1 cellular context compared by ENCODE assay signal in genomic region chr4:75834095-75834771, GRCh38.
TF ChIP-seq lines count a peak whose summit lies in the region.

No MANE protein-coding gene starts in this region.

TF ChIP-seq in K562, 482 proteins besides CTCF, POLR2A, EP300 and RAD21 (continued from another document):
- TF ChIP-seq, protein P1, sequence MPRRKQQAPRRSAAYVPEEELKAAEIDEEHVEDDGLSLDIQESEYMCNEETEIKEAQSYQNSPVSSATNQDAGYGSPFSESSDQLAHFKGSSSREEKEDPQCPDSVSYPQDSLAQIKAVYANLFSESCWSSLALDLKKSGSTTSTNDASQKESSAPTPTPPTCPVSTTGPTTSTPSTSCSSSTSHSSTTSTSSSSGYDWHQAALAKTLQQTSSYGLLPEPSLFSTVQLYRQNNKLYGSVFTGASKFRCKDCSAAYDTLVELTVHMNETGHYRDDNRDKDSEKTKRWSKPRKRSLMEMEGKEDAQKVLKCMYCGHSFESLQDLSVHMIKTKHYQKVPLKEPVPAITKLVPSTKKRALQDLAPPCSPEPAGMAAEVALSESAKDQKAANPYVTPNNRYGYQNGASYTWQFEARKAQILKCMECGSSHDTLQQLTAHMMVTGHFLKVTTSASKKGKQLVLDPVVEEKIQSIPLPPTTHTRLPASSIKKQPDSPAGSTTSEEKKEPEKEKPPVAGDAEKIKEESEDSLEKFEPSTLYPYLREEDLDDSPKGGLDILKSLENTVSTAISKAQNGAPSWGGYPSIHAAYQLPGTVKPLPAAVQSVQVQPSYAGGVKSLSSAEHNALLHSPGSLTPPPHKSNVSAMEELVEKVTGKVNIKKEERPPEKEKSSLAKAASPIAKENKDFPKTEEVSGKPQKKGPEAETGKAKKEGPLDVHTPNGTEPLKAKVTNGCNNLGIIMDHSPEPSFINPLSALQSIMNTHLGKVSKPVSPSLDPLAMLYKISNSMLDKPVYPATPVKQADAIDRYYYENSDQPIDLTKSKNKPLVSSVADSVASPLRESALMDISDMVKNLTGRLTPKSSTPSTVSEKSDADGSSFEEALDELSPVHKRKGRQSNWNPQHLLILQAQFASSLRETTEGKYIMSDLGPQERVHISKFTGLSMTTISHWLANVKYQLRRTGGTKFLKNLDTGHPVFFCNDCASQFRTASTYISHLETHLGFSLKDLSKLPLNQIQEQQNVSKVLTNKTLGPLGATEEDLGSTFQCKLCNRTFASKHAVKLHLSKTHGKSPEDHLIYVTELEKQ (CRISPR knock-in tag; IDR thresholded peaks at IDR 0.05), result peak; percentile 64; the same call in 1 of the 2 replicates
- TF ChIP-seq, protein P2, sequence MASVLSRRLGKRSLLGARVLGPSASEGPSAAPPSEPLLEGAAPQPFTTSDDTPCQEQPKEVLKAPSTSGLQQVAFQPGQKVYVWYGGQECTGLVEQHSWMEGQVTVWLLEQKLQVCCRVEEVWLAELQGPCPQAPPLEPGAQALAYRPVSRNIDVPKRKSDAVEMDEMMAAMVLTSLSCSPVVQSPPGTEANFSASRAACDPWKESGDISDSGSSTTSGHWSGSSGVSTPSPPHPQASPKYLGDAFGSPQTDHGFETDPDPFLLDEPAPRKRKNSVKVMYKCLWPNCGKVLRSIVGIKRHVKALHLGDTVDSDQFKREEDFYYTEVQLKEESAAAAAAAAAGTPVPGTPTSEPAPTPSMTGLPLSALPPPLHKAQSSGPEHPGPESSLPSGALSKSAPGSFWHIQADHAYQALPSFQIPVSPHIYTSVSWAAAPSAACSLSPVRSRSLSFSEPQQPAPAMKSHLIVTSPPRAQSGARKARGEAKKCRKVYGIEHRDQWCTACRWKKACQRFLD (CRISPR knock-in tag; IDR thresholded peaks at IDR 0.05), result peak; percentile 73; the same call in 1 of the 2 replicates
- TF ChIP-seq RUNX1 (IDR thresholded peaks at IDR 0.05; ENCODE audit: low read depth) (no peak), FOS (IDR thresholded peaks at IDR 0.05; ENCODE audit: extremely low read depth, insufficient read length) (no peak), ZC3H11A (IDR thresholded peaks at IDR 0.05; ENCODE audit: low read depth, low read length) (no peak), ZNF644 (tag; IDR thresholded peaks at IDR 0.05; ENCODE audit: low read depth) (no peak), CHCHD3 (CRISPR knock-in tag; IDR thresholded peaks at IDR 0.05) (no peak), E2F4 (CRISPR knock-in tag; IDR thresholded peaks at IDR 0.05; ENCODE audit: low read depth) (no peak), JUND (IDR thresholded peaks at IDR 0.05; ENCODE audit: borderline replicate concordance, low read depth, low read length) (no peak), JUND (tag; IDR thresholded peaks at IDR 0.05; ENCODE audit: borderline replicate concordance, low read depth, low read length) (0 out of 3 replicates have a peak, but pooled peaks have one; percentile 15), IFI16 (CRISPR knock-in tag; IDR thresholded peaks at IDR 0.05) (no peak), KAT7 (CRISPR knock-in tag; IDR thresholded peaks at IDR 0.05; ENCODE audit: borderline replicate concordance) (no peak), SMAD3 (CRISPR knock-in tag; conservative IDR thresholded peaks at IDR 0.05) (peak; percentile 92), ZNF75A (CRISPR knock-in tag; IDR thresholded peaks at IDR 0.05) (no peak), ILK (tag; IDR thresholded peaks at IDR 0.05; ENCODE audit: borderline replicate concordance, low read depth) (peak; percentile 80; the same call in 1 of the 2 replicates), SRSF3 (IDR thresholded peaks at IDR 0.05; ENCODE audit: insufficient read depth, low read length) (no peak), ZNF77 (CRISPR knock-in tag; IDR thresholded peaks at IDR 0.05) (no peak), PREB (CRISPR knock-in tag; IDR thresholded peaks at IDR 0.05) (no peak), PML (IDR thresholded peaks at IDR 0.05; ENCODE audit: low read length) (no peak)
- TF ChIP-seq, protein P3, sequence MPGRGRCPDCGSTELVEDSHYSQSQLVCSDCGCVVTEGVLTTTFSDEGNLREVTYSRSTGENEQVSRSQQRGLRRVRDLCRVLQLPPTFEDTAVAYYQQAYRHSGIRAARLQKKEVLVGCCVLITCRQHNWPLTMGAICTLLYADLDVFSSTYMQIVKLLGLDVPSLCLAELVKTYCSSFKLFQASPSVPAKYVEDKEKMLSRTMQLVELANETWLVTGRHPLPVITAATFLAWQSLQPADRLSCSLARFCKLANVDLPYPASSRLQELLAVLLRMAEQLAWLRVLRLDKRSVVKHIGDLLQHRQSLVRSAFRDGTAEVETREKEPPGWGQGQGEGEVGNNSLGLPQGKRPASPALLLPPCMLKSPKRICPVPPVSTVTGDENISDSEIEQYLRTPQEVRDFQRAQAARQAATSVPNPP (IDR thresholded peaks at IDR 0.05; ENCODE audit: borderline replicate concordance, insufficient read depth, insufficient read length), result no peak
